ENCODE assay signal across 13 cellular contexts in genomic region chr7:128403676-128404075, GRCh38. TPM values are rescaled to one million over a fixed set of nuclear protein-coding genes. Genes with fewer than 3 reads are reported as not detected.
DNase-seq lines count a peak whose midpoint lies in the region; ATAC-seq and TF ChIP-seq lines count a peak whose summit lies in the region.
"Had no signal": no experiment of that assay in that cellular context is flagged by ENCODE, and none has a peak within 500 bp of the region (broad histone marks: within the 10 kb centered on the region; RNA-seq: fewer than 3 reads in every experiment).

No MANE protein-coding gene starts in this region.

- H3K9ac ChIP-seq in subcutaneous abdominal adipose tissue (ENCODE audit: low read length in 5 of 5), result no peak overlapping the region

- H3K4me3 Mint-ChIP-seq in activated naive CD4-positive, alpha-beta T cell treated with anti-CD3 and anti-CD28 coated beads, Interleukin-2, amount 50 U/mL, for 24 hours, result peak overlapping the region; percentile 1
- H3K4me3 Mint-ChIP-seq in T-cell (peak overlapping the region in 1 of 3 donors; percentile 83), glutamatergic neuron (ENCODE audit: unreplicated experiment) (peak overlapping the region; percentile 70)

- peaks cover 0 to 34% (median 28%) of the 10 kb centered on the region in 5 donors for H3K36me3 ChIP-seq in subcutaneous abdominal adipose tissue (ENCODE audit: control insufficient read depth in 5 of 5, insufficient read depth in 5 of 5, low read length in 5 of 5)

- TF ChIP-seq CTCF in glutamatergic neuron (IDR thresholded peaks at IDR 0.05; ENCODE audit: partially characterized antibody, unreplicated experiment), result no peak

- H3K27me3 ChIP-seq in subcutaneous abdominal adipose tissue (ENCODE audit: control insufficient read depth in 5 of 5, insufficient read depth in 4 of 5, low read length in 5 of 5), result no peaks in the 10 kb centered on the region
- H3K27me3 ChIP-seq: SJSA1 had no signal

- no peak overlapping the region for H3K27ac ChIP-seq in subcutaneous abdominal adipose tissue (ENCODE audit: low read depth, low read length)
- H3K27ac ChIP-seq: SJSA1 had no signal

- POLR2A ChIA-PET in T-cell (lab: Charles Lee), result interaction anchor here in 1 of 2 donors (0.6 to 0.7 kb wide), 2 partner anchors 49 to 52 kb away, joined by 3 to 6 read pairs; partner anchors contain the start of gene HILPDA

- peaks cover 7 to 49% (median 48%) of the 10 kb centered on the region in 5 donors for H3K4me1 ChIP-seq in subcutaneous abdominal adipose tissue (ENCODE audit: control insufficient read depth in 5 of 5, insufficient read depth in 5 of 5, low read length in 5 of 5)

- no peaks in the 10 kb centered on the region for H3K9me3 Mint-ChIP-seq in activated naive CD4-positive, alpha-beta T cell treated with anti-CD3 and anti-CD28 coated beads, Interleukin-2, amount 50 U/mL, for 24 hours
- H3K9me3 Mint-ChIP-seq in T-cell, result no peaks in the 10 kb centered on the region
- H3K9me3 Mint-ChIP-seq in glutamatergic neuron (ENCODE audit: unreplicated experiment), result peaks cover 5% of the 10 kb centered on the region

- ATAC-seq in T-cell (replicated peaks in 1 of 4) (no peak), HG03135 (IDR thresholded peaks at IDR 0.05; ENCODE audit: unreplicated experiment) (no peak)

- CTCF ChIA-PET in T-cell (lab: Charles Lee), result interaction anchor here (0.6 to 1.2 kb wide), 6 partner anchors 13 to 195 kb away, joined by 3 to 10 read pairs (median 4); no protein-coding TSS in a partner anchor

- no peak for DNase-seq in activated naive CD4-positive, alpha-beta T cell treated with anti-CD3 and anti-CD28 coated beads, Interleukin-2, amount 50 U/mL, for 16 hours
- no peak for DNase-seq in T-cell
- no peak for DNase-seq in glutamatergic neuron
- DNase-seq in DMS53 treated with DMSO at 0.1 percent for 48 hours (lab: John Stamatoyannopoulos, UW; ENCODE audit: unreplicated experiment), result no peak
- no peak for DNase-seq in NCI-H2171 treated with DMSO at 0.1 percent for 48 hours (lab: John Stamatoyannopoulos, UW)
- DNase-seq: GDM1, islet precursor cell, NCI-H1436, small intestine had no signal

- no peaks in the 10 kb centered on the region for H3K27me3 Mint-ChIP-seq in activated naive CD4-positive, alpha-beta T cell treated with anti-CD3 and anti-CD28 coated beads, Interleukin-2, amount 50 U/mL, for 24 hours
- H3K27me3 Mint-ChIP-seq in T-cell, result no peaks in the 10 kb centered on the region
- H3K27me3 Mint-ChIP-seq in glutamatergic neuron (ENCODE audit: unreplicated experiment), result peaks cover 14% of the 10 kb centered on the region

- H3K4me3 ChIP-seq in subcutaneous abdominal adipose tissue (ENCODE audit: low read depth in 1 of 5, low read length in 5 of 5), result peak overlapping the region in 3 of 5 donors; percentile 69 to 83 (median 81)
- H3K4me3 ChIP-seq: SJSA1 had no signal

- H3K27ac Mint-ChIP-seq in activated naive CD4-positive, alpha-beta T cell treated with anti-CD3 and anti-CD28 coated beads, Interleukin-2, amount 50 U/mL, for 24 hours, result no peak overlapping the region
- H3K27ac Mint-ChIP-seq in T-cell, result peak overlapping the region; percentile 52 to 77
- H3K27ac Mint-ChIP-seq in glutamatergic neuron (ENCODE audit: unreplicated experiment), result no peak overlapping the region

- H3K36me3 Mint-ChIP-seq in activated naive CD4-positive, alpha-beta T cell treated with anti-CD3 and anti-CD28 coated beads, Interleukin-2, amount 50 U/mL, for 24 hours, result no peaks in the 10 kb centered on the region
- peaks cover 16% of the 10 kb centered on the region for H3K36me3 Mint-ChIP-seq in T-cell
- H3K36me3 Mint-ChIP-seq in glutamatergic neuron (ENCODE audit: unreplicated experiment), result no peaks in the 10 kb centered on the region

- H3K4me1 Mint-ChIP-seq in activated naive CD4-positive, alpha-beta T cell treated with anti-CD3 and anti-CD28 coated beads, Interleukin-2, amount 50 U/mL, for 24 hours, result peaks cover 44% of the 10 kb centered on the region
- H3K4me1 Mint-ChIP-seq in T-cell (peaks cover 42 to 48% (median 43%) of the 10 kb centered on the region in 3 donors), glutamatergic neuron (ENCODE audit: low read depth, unreplicated experiment) (peaks cover 26% of the 10 kb centered on the region)

- no peaks in the 10 kb centered on the region for H3K9me3 ChIP-seq in subcutaneous abdominal adipose tissue (ENCODE audit: control insufficient read depth in 5 of 5, low read length in 5 of 5)
- H3K9me3 ChIP-seq: SJSA1 had no signal

RNA-seq across cellular contexts. Expression of gene IMPDH1, which starts 6.1 kb away (rescaled TPM):
- 10 to 100 TPM; 39.9 to 73.3 (median 65.6) TPM for total RNA-seq in T-cell
- total RNA-seq in glutamatergic neuron (ENCODE audit: unreplicated experiment), result 81.7 TPM

RNA-seq across cellular contexts. Expression of gene PRRT4, which starts 42.2 kb away (rescaled TPM):
- 1 to 10 TPM in 1 of 5 donors, under 1 TPM in 4; 0.15 to 1.1 (median 0.65) TPM for total RNA-seq in T-cell
- total RNA-seq in glutamatergic neuron (ENCODE audit: unreplicated experiment), result not detected
- total RNA-seq: SJSA1 had no signal

RNA-seq across cellular contexts. Expression of gene HILPDA, which starts 52.0 kb away (rescaled TPM):
- total RNA-seq in T-cell (1 to 10 TPM; 2.0 to 4.8 (median 3.3) TPM), glutamatergic neuron (ENCODE audit: unreplicated experiment) (24.9 TPM)

RNA-seq across cellular contexts. Expression of gene RBM28, which starts 60.0 kb away (rescaled TPM):
- 10 to 100 TPM; 27.3 to 54.3 (median 41.9) TPM for total RNA-seq in T-cell
- 53.2 TPM for total RNA-seq in glutamatergic neuron (ENCODE audit: unreplicated experiment)

Comparison
In these comparisons a context has a peak if more than half of its experiments do, and no peak if none do; other contexts are left out.
1. H3K27ac Mint-ChIP-seq: peak in T-cell (2 of 2); none in activated naive CD4-positive, alpha-beta T cell treated with anti-CD3 and anti-CD28 coated beads, Interleukin-2, amount 50 U/mL, for 24 hours (single experiment) and glutamatergic neuron (single experiment).